In the genomic region with DNA sequence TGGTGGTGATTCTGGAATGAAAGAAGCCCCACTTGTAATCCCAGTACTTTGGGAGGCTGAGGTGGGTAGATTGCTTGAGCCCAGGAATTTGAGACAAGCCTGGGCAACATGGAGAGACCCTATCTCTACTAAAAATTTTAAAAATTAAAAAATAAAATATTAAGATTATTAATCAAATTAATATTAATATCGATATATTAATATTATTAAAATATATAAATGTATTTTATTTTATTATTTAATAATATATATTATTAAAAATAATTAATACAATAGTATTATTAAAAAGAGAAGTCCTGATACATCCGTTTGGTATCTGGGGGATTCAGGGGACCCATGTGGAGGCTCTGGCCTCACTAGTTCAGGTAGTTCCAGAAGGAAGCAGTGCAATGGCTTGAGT, we compare ENCODE assay signal across 26 cellular contexts.
A peak's percentile ranks its signal among the peaks of the same experiment; 100 is the strongest.
DNase-seq lines count a peak whose midpoint lies in the region; ATAC-seq, FAIRE-seq and TF ChIP-seq lines count a peak whose summit lies in the region.
"Had no signal": no experiment of that assay in that cellular context is flagged by ENCODE, and none has a peak within 500 bp of the region (broad histone marks: within the 10 kb centered on the region; RNA-seq: fewer than 3 reads in every experiment).

No MANE protein-coding gene starts in this region.

- no peak for DNase-seq in pancreas
- DNase-seq in sigmoid colon = peak; percentile 12
- DNase-seq in CD8-positive, alpha-beta T cell = no peak
- DNase-seq in NOMO-1 (lab: John Stamatoyannopoulos, UW; ENCODE audit: unreplicated experiment in 2 of 2) = no peak
- DNase-seq in activated CD4-positive, alpha-beta T cell treated with anti-CD3 and anti-CD28 coated beads for 4 hours = no peak
- DNase-seq: 8988T; AML-193; CD4-positive, alpha-beta T cell; CD8-positive, alpha-beta memory T cell; COR-L47; DMS 273 treated with DMSO at 0.1 percent for 48 hours; DMS153; DMS53; DMS79; DND-41; EL; GF-D8 had no signal

- H3K4me1 Mint-ChIP-seq in CD8-positive, alpha-beta T cell (ENCODE audit: low read depth) = no peaks in the 10 kb centered on the region
- H3K4me1 Mint-ChIP-seq: B cell; CD8-positive, alpha-beta memory T cell had no signal

- no peaks in the 10 kb centered on the region for H3K9me3 ChIP-seq in pancreas
- H3K9me3 ChIP-seq in sigmoid colon = no peaks in the 10 kb centered on the region
- H3K9me3 ChIP-seq in CD8-positive, alpha-beta T cell (ENCODE audit: low read length) = no peaks in the 10 kb centered on the region
- H3K9me3 ChIP-seq: A549; BLaER1 treated with 17β-estradiol and CSF1 and Interleukin-3, amounts not matched to agents 10 nM and 100 nM had no signal

- WGBS in pancreas, 2 donors = 93 to 96% methylated on average over 2 of the region's 2 CpGs
- WGBS in sigmoid colon, 2 donors = 93 to 94% methylated on average over 2 of the region's 2 CpGs

- no peak for TF ChIP-seq EP300 in sigmoid colon (IDR thresholded peaks at IDR 0.05)

- H3K36me3 ChIP-seq in pancreas (peaks cover 0 to 88% (median 41%) of the 10 kb centered on the region in 3 donors), sigmoid colon (peaks cover 69 to 95% (median 85%) of the 10 kb centered on the region in 4 donors)
- H3K36me3 ChIP-seq in CD8-positive, alpha-beta T cell (ENCODE audit: insufficient read depth, low read length) = peaks cover 15% of the 10 kb centered on the region

- H3K4me1 ChIP-seq in pancreas (no peaks in the 10 kb centered on the region), sigmoid colon (no peaks in the 10 kb centered on the region)
- H3K4me1 ChIP-seq in CD8-positive, alpha-beta T cell (ENCODE audit: insufficient read depth, low read length) = no peaks in the 10 kb centered on the region
- H3K4me1 ChIP-seq: A549; BLaER1 treated with 17β-estradiol and CSF1 and Interleukin-3, amounts not matched to agents 10 nM and 100 nM had no signal

- H3K4me3 ChIP-seq in pancreas (no peak overlapping the region), sigmoid colon (no peak overlapping the region)
- H3K4me3 ChIP-seq in CD8-positive, alpha-beta T cell (ENCODE audit: low read depth, low read length) = no peak overlapping the region
- H3K4me3 ChIP-seq: A549; BLaER1 treated with 17β-estradiol and CSF1 and Interleukin-3, amounts not matched to agents 10 nM and 100 nM had no signal

- H3K27me3 ChIP-seq in pancreas = no peaks in the 10 kb centered on the region
- H3K27me3 ChIP-seq in sigmoid colon = no peaks in the 10 kb centered on the region
- H3K27me3 ChIP-seq in CD8-positive, alpha-beta T cell (ENCODE audit: insufficient read depth, low read length) = no peaks in the 10 kb centered on the region
- H3K27me3 ChIP-seq: BLaER1 treated with 17β-estradiol and CSF1 and Interleukin-3, amounts not matched to agents 10 nM and 100 nM had no signal

- no peaks in the 10 kb centered on the region for H3K27me3 Mint-ChIP-seq in CD8-positive, alpha-beta T cell (ENCODE audit: low read depth)
- H3K27me3 Mint-ChIP-seq: B cell; CD4-positive, alpha-beta T cell; CD8-positive, alpha-beta memory T cell had no signal

- POLR2A ChIA-PET in CD8-positive, alpha-beta T cell (lab: Charles Lee) = no interaction called here

- no peak for ATAC-seq in pancreas
- no peak for ATAC-seq in CD8-positive, alpha-beta T cell
- no peak for ATAC-seq in GM21423 (IDR thresholded peaks at IDR 0.05; ENCODE audit: unreplicated experiment)
- ATAC-seq: A549 had no signal

- no peak for TF ChIP-seq POLR2A in sigmoid colon (IDR thresholded peaks at IDR 0.05)

- no peak for TF ChIP-seq CTCF in pancreas (IDR thresholded peaks at IDR 0.05)
- TF ChIP-seq CTCF in sigmoid colon (IDR thresholded peaks at IDR 0.05) = no peak
- no peak for TF ChIP-seq CTCF in CD8-positive, alpha-beta T cell (IDR thresholded peaks at IDR 0.05)

- CTCF ChIA-PET in CD8-positive, alpha-beta T cell (lab: Charles Lee) = no interaction called here

- no peaks in the 10 kb centered on the region for H3K9me3 Mint-ChIP-seq in CD8-positive, alpha-beta T cell
- H3K9me3 Mint-ChIP-seq: CD4-positive, alpha-beta T cell; CD8-positive, alpha-beta memory T cell had no signal

- H3K27ac ChIP-seq in pancreas (no peak overlapping the region), sigmoid colon (no peak overlapping the region)
- no peak overlapping the region for H3K27ac ChIP-seq in CD8-positive, alpha-beta T cell (ENCODE audit: low read depth, low read length)
- H3K27ac ChIP-seq: A549; BLaER1 treated with 17β-estradiol and CSF1 and Interleukin-3, amounts not matched to agents 10 nM and 100 nM; C4-2B had no signal

- intact Hi-C loops in pancreas (cut with DNase I) = no loop called here
- intact Hi-C loops in sigmoid colon (cut with DNase I) = no loop called here
- intact Hi-C loops in CD8-positive, alpha-beta T cell (cut with DNase I, micrococcal nuclease) = no loop called here

- FAIRE-seq in G401.6 (lab: Jason Lieb, UNC) (peak; percentile 79), TTC549 (lab: Jason Lieb, UNC) (peak; percentile 53), pancreas (lab: Jason Lieb, UNC) (peak; percentile 9)
- FAIRE-seq: A549, GM12891, GM19239 had no signal

- H3K36me3 Mint-ChIP-seq in CD8-positive, alpha-beta T cell = peaks cover 73% of the 10 kb centered on the region

- H3K27ac Mint-ChIP-seq in CD8-positive, alpha-beta T cell = no peak overlapping the region
- H3K27ac Mint-ChIP-seq: B cell; CD4-positive, alpha-beta T cell; CD8-positive, alpha-beta memory T cell had no signal

- H3K4me3 Mint-ChIP-seq in CD8-positive, alpha-beta T cell = no peak overlapping the region
- H3K4me3 Mint-ChIP-seq: B cell; CD4-positive, alpha-beta T cell; CD8-positive, alpha-beta memory T cell had no signal
